In genomic region chr16:68707341-68708152, GRCh38 we compare ENCODE assay signal across 9 cellular contexts. TPM values are rescaled to one million over a fixed set of nuclear protein-coding genes. Genes with fewer than 3 reads are reported as not detected.
A peak's percentile ranks its signal among the peaks of the same experiment; 100 is the strongest.
DNase-seq lines count a peak whose midpoint lies in the region; ATAC-seq and TF ChIP-seq lines count a peak whose summit lies in the region.
"Had no signal": no experiment of that assay in that cellular context is flagged by ENCODE, and none has a peak within 500 bp of the region (broad histone marks: within the 10 kb centered on the region; RNA-seq: fewer than 3 reads in every experiment).

No MANE protein-coding gene starts in this region.

- no peaks in the 10 kb centered on the region for H3K36me3 Mint-ChIP-seq in osteocyte (ENCODE audit: unreplicated experiment)

- H3K27me3 ChIP-seq in Peyer's patch = no peaks in the 10 kb centered on the region
- H3K27me3 ChIP-seq: uterus had no signal

- H3K9me3 ChIP-seq in Peyer's patch = no peaks in the 10 kb centered on the region
- H3K9me3 ChIP-seq: uterus had no signal

- no peak overlapping the region for H3K4me3 ChIP-seq in Peyer's patch
- no peak overlapping the region for H3K4me3 ChIP-seq in fibroblast of villous mesenchyme (ENCODE audit: low read depth, low read length)
- H3K4me3 ChIP-seq: uterus had no signal

- H3K27me3 Mint-ChIP-seq in osteocyte (ENCODE audit: unreplicated experiment) = no peaks in the 10 kb centered on the region

- H3K27ac ChIP-seq in Peyer's patch = peak overlapping the region in 2 of 4 donors; percentile 68 to 83
- H3K27ac ChIP-seq: uterus had no signal

- ATAC-seq in HG03520 (IDR thresholded peaks at IDR 0.05; ENCODE audit: unreplicated experiment) = no peak

- H3K27ac Mint-ChIP-seq in osteocyte (ENCODE audit: unreplicated experiment) = peak overlapping the region; percentile 81

- no peak overlapping the region for H3K4me3 Mint-ChIP-seq in osteocyte (ENCODE audit: unreplicated experiment)

- DNase-seq in EL (peak; percentile 73), Peyer's patch (peak in 2 of 3 donors; percentile 85 to 87), fibroblast of villous mesenchyme (ENCODE audit: low read depth) (peak; percentile 52), osteocyte (ENCODE audit: extremely low spot score, unreplicated experiment) (peak; percentile 87), activated gamma-delta T cell treated with Interleukin-2 at 50 U/mL for 16 hours (no peak), CD1c-positive myeloid dendritic cell (ENCODE audit: extremely low spot score) (no peak), cerebellar cortex (ENCODE audit: low spot score) (no peak)
- DNase-seq: uterus had no signal

- peaks cover 0 to 23% (median 0%) of the 10 kb centered on the region in 4 donors for H3K4me1 ChIP-seq in Peyer's patch
- H3K4me1 ChIP-seq: uterus had no signal

- TF ChIP-seq POLR2A in Peyer's patch (IDR thresholded peaks at IDR 0.05) = no peak

- H3K4me1 Mint-ChIP-seq in osteocyte (ENCODE audit: unreplicated experiment) = peaks cover 20% of the 10 kb centered on the region

- TF ChIP-seq CTCF in Peyer's patch (IDR thresholded peaks at IDR 0.05) (no peak), fibroblast of villous mesenchyme (IDR thresholded peaks at IDR 0.05; ENCODE audit: insufficient read depth, low read depth, low read length) (peak; percentile 41), osteocyte (IDR thresholded peaks at IDR 0.05) (peak; percentile 48)

- no peaks in the 10 kb centered on the region for H3K9me3 Mint-ChIP-seq in osteocyte (ENCODE audit: unreplicated experiment)

- no peaks in the 10 kb centered on the region for H3K36me3 ChIP-seq in Peyer's patch
- H3K36me3 ChIP-seq: uterus had no signal

RNA-seq across cellular contexts. Expression of gene CDH1, which starts 29.5 kb away (rescaled TPM):
- total RNA-seq in Peyer's patch (100 to 1,000 TPM in 3 of 4 donors, 10 to 100 TPM in 1; 56.9 to 612 (median 429) TPM), fibroblast of villous mesenchyme (under 0.01 TPM in 1 of 2 replicates, not detected in the other), osteocyte (0.21 TPM in 1 of 2 replicates, not detected in the other)

Comparison
In these comparisons a context has a peak if more than half of its experiments do, and no peak if none do; other contexts are left out.
1. DNase-seq: peak in EL (single experiment), Peyer's patch (2 of 3), fibroblast of villous mesenchyme (single experiment) and osteocyte (single experiment); none in activated gamma-delta T cell treated with Interleukin-2 at 50 U/mL for 16 hours (single experiment), CD1c-positive myeloid dendritic cell (single experiment) and cerebellar cortex (single experiment).
2. CTCF ChIP-seq: peak in fibroblast of villous mesenchyme (single experiment) and osteocyte (single experiment); none in Peyer's patch (0 of 6).
3. RNA of gene CDH1, which starts 29.5 kb away (total RNA-seq): 56.9 to 612 TPM in Peyer's patch; under 0.01 TPM in fibroblast of villous mesenchyme and 0.21 TPM in osteocyte; every median in the first group is over 10 times any median in the second.